In genomic region chr3:64454768-64455167, GRCh38 we compare ENCODE assay signal across 21 cellular contexts.
"Had no signal": no experiment of that assay in that cellular context is flagged by ENCODE, and none has a peak within 500 bp of the region (broad histone marks: within the 10 kb centered on the region; RNA-seq: fewer than 3 reads in every experiment).

No MANE protein-coding gene starts in this region.

- H3K4me3 Mint-ChIP-seq: immature natural killer cell; naive thymus-derived CD4-positive, alpha-beta T cell; natural killer cell treated with Interleukin-12 subunit alpha and Interleukin-12 subunit beta and Interleukin-15 and Interleukin-18, amount 100 ng/mL, for 72 hours; stimulated activated effector memory CD8-positive, alpha-beta T cell treated with anti-CD3 and anti-CD28 coated beads, Interleukin-12 subunit alpha, Interleukin-12 subunit beta, amount 100 ng/mL, for 72 hours had no signal

- H3K27me3 ChIP-seq: ovary, right atrium auricular region, right lobe of liver, stomach, testis, thyroid gland, upper lobe of right lung had no signal

- H3K27ac Mint-ChIP-seq: immature natural killer cell; naive thymus-derived CD4-positive, alpha-beta T cell; natural killer cell treated with Interleukin-12 subunit alpha and Interleukin-12 subunit beta and Interleukin-15 and Interleukin-18, amount 100 ng/mL, for 72 hours; progenitor cell of endocrine pancreas; stimulated activated effector memory CD8-positive, alpha-beta T cell treated with anti-CD3 and anti-CD28 coated beads, Interleukin-12 subunit alpha, Interleukin-12 subunit beta, amount 100 ng/mL, for 72 hours had no signal

- H3K36me3 Mint-ChIP-seq: immature natural killer cell; naive thymus-derived CD4-positive, alpha-beta T cell; natural killer cell treated with Interleukin-12 subunit alpha and Interleukin-12 subunit beta and Interleukin-15 and Interleukin-18, amount 100 ng/mL, for 72 hours; stimulated activated effector memory CD8-positive, alpha-beta T cell treated with anti-CD3 and anti-CD28 coated beads, Interleukin-12 subunit alpha, Interleukin-12 subunit beta, amount 100 ng/mL, for 72 hours had no signal

- H3K36me3 ChIP-seq: left ventricle myocardium inferior, ovary, right atrium auricular region, right lobe of liver, stomach, thyroid gland, upper lobe of right lung had no signal

- FAIRE-seq: islet of Langerhans, urothelium cell line had no signal

- H3K27ac ChIP-seq: left ventricle myocardium inferior, ovary, right atrium auricular region, right lobe of liver, stomach, testis, thyroid gland, upper lobe of right lung had no signal

- H3K4me1 ChIP-seq: left ventricle myocardium inferior, right atrium auricular region, right lobe of liver, testis, thyroid gland, upper lobe of right lung had no signal

- H3K9me3 Mint-ChIP-seq: naive thymus-derived CD4-positive, alpha-beta T cell; natural killer cell treated with Interleukin-12 subunit alpha and Interleukin-12 subunit beta and Interleukin-15 and Interleukin-18, amount 100 ng/mL, for 72 hours; stimulated activated effector memory CD8-positive, alpha-beta T cell treated with anti-CD3 and anti-CD28 coated beads, Interleukin-12 subunit alpha, Interleukin-12 subunit beta, amount 100 ng/mL, for 72 hours had no signal

- H3K4me3 ChIP-seq: left ventricle myocardium inferior, lung, mucosa of descending colon, ovary, right atrium auricular region, right lobe of liver, stomach, testis, thyroid gland, upper lobe of right lung had no signal

- DNase-seq: hypothalamus; immature natural killer cell; left ventricle myocardium inferior; midbrain; mucosa of descending colon; naive thymus-derived CD4-positive, alpha-beta T cell; ovary; right lobe of liver; stimulated activated CD4-positive, alpha-beta T cell treated with anti-CD3 and anti-CD28 coated beads, Interleukin-4, amount 100 ng/mL, for 24 hours; stimulated activated naive CD4-positive, alpha-beta T cell; stomach; testis; thyroid gland; upper lobe of right lung had no signal

- H3K4me1 Mint-ChIP-seq: immature natural killer cell; stimulated activated effector memory CD8-positive, alpha-beta T cell treated with anti-CD3 and anti-CD28 coated beads, Interleukin-12 subunit alpha, Interleukin-12 subunit beta, amount 100 ng/mL, for 72 hours had no signal

- ATAC-seq: mucosa of descending colon; naive thymus-derived CD4-positive, alpha-beta T cell; natural killer cell treated with Interleukin-12 subunit alpha and Interleukin-12 subunit beta and Interleukin-15 and Interleukin-18, amount 100 ng/mL, for 72 hours; right lobe of liver; stimulated activated effector memory CD8-positive, alpha-beta T cell treated with anti-CD3 and anti-CD28 coated beads, Interleukin-12 subunit alpha, Interleukin-12 subunit beta, amount 100 ng/mL, for 72 hours; upper lobe of right lung had no signal

- H3K9me3 ChIP-seq: left ventricle myocardium inferior, mucosa of descending colon, ovary, right atrium auricular region, right lobe of liver, stomach, testis, thyroid gland, upper lobe of right lung had no signal
